ENCODE assay signal across 8 cellular contexts in the genomic region with DNA sequence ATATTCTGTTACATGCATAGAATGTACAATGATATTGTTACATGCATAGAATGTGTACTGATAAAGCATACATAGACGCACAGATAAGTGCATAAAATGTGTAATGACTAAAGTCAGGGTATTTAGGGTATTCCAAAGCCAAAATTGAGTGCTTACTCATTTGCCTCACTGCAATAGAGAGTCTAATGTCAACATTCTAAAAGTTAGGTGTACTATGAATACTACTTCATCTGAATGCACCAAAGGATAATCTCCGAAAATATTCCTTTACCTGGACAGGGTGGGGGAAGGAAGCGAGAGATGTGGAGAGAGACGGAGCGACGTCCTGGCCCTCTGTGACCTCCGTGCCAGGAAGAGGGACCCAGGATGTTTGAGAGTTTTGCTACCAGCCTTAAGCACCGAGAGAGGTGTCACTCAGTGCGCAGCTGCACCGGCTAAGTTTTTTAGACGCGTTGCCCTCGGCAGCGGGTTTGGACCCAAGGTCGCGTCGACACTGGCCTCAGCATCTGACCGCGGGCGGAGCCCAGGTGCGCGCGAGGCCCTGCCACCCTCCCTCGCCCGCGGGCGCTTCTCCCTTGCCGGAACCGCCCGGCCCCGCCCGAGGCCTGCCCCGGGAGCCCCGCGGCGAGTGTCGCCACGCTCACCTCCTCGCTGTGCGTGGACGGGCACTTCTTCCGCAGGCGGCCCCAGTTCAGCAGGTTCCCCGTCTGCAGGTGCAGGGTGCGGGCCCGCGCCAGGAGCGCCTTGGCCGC. TPM values are rescaled to one million over a fixed set of nuclear protein-coding genes. Genes with fewer than 3 reads are reported as not detected.
A peak's percentile ranks its signal among the peaks of the same experiment; 100 is the strongest.
DNase-seq lines count a peak whose midpoint lies in the region; ATAC-seq and TF ChIP-seq lines count a peak whose summit lies in the region.

No MANE protein-coding gene starts in this region.

- peaks cover 19% of the 10 kb centered on the region for H3K4me1 ChIP-seq in HUES64 (ENCODE audit: insufficient read depth, low read length)
- H3K4me1 ChIP-seq in lung (ENCODE audit: control insufficient read depth in 2 of 2, insufficient read depth in 2 of 2, low read length in 2 of 2), result peaks cover 5 to 8% of the 10 kb centered on the region in 2 donors

- H3K27me3 ChIP-seq in HUES64 (ENCODE audit: insufficient read depth, low read length) (peaks cover 10% of the 10 kb centered on the region), lung (ENCODE audit: control insufficient read depth, insufficient read depth) (no peaks in the 10 kb centered on the region)

- H3K27ac ChIP-seq in HUES64 (ENCODE audit: low read depth, low read length), result peak overlapping the region; percentile 58; the same call in 1 of the 2 replicates
- H3K27ac ChIP-seq in lung (ENCODE audit: low read depth in 1 of 2, low read length in 1 of 2), result peak overlapping the region; percentile 87 to 95

- ATAC-seq in GM21528 (IDR thresholded peaks at IDR 0.05; ENCODE audit: low FRiP score, unreplicated experiment) (peak; percentile 44), lung (ENCODE audit: insufficient read depth, low FRiP score) (peak; percentile 41)

- 2% methylated on average over 49 of the region's 49 CpGs for WGBS in HUES64
- 1% methylated on average over 40 to 49 of the region's 49 CpGs for WGBS in lung, 2 donors

- peak; percentile 50 for DNase-seq in ELF-1 (ENCODE audit: low read depth, low spot score)
- DNase-seq in activated CD4-positive, CD25-positive, alpha-beta regulatory T cell (lab: John Stamatoyannopoulos, UW), result peak; percentile 6 to 41 (median 28)
- DNase-seq in choroid plexus epithelial cell (ENCODE audit: low read depth), result no peak
- DNase-seq in lung (ENCODE audit: low spot score), result peak; percentile 51
- peak; percentile 9 for DNase-seq in stimulated activated CD8-positive, alpha-beta memory T cell treated with anti-CD3 and anti-CD28 coated beads, Interleukin-12 subunit alpha, Interleukin-12 subunit beta, amount 100 ng/mL, for 1 hour (ENCODE audit: low read depth)
- no peak for DNase-seq in NCI-H2081 (lab: John Stamatoyannopoulos, UW)

- H3K36me3 ChIP-seq in HUES64 (ENCODE audit: insufficient read depth, low read length), result no peaks in the 10 kb centered on the region
- H3K36me3 ChIP-seq in lung (ENCODE audit: control insufficient read depth in 2 of 2, insufficient read depth in 2 of 2, low read length in 2 of 2), result no peaks in the 10 kb centered on the region

- H3K9me3 ChIP-seq in HUES64 (ENCODE audit: insufficient read depth, low read depth, low read length) (no peaks in the 10 kb centered on the region), lung (ENCODE audit: control insufficient read depth in 2 of 2, insufficient read depth in 1 of 2, low read length in 1 of 2) (peaks cover 0 to 2% of the 10 kb centered on the region in 2 donors)

- no peak for TF ChIP-seq CTCF in choroid plexus epithelial cell (conservative IDR thresholded peaks at IDR 0.05; ENCODE audit: low read depth, low read length)
- no peak for TF ChIP-seq CTCF in lung (IDR thresholded peaks at IDR 0.05; ENCODE audit: control extremely low read depth, extremely low read depth)

- peak overlapping the region; percentile 81 for H3K9ac ChIP-seq in HUES64 (ENCODE audit: low read depth, low read length)

- H3K4me3 ChIP-seq in HUES64 (ENCODE audit: low read length) (peak overlapping the region; percentile 64), choroid plexus epithelial cell (ENCODE audit: low read depth, low read length) (peak overlapping the region; percentile 78), lung (peak overlapping the region; percentile 98)

RNA-seq across cellular contexts. Expression of gene GCLM, which starts 0.7 kb away (rescaled TPM):
- polyA plus RNA-seq in HUES64 (2013, experiment 1 of 2), result 12.0 TPM
- polyA plus RNA-seq in HUES64 (2013, experiment 2 of 2), result 12.4 TPM
- total RNA-seq in lung, result 10 to 100 TPM; 14.8 to 25.7 TPM
- 10 to 100 TPM in 1 of 2 donors, 1 to 10 TPM in 1; 8.7 to 25.1 TPM for polyA plus RNA-seq in lung

RNA-seq across cellular contexts. Expression of gene DNTTIP2, which starts 29.6 kb away (rescaled TPM):
- 73.4 TPM for polyA plus RNA-seq in HUES64 (2013, experiment 1 of 2)
- polyA plus RNA-seq in HUES64 (2013, experiment 2 of 2), result 75.4 TPM
- total RNA-seq in lung, result 10 to 100 TPM; 46.5 to 46.9 TPM
- 10 to 100 TPM; 36.6 to 79.9 TPM for polyA plus RNA-seq in lung

Comparison
In these comparisons a context has a peak if more than half of its experiments do, and no peak if none do; other contexts are left out.
1. DNase-seq: peak in ELF-1 (single experiment), activated CD4-positive, CD25-positive, alpha-beta regulatory T cell (4 of 4), lung (single experiment) and stimulated activated CD8-positive, alpha-beta memory T cell treated with anti-CD3 and anti-CD28 coated beads, Interleukin-12 subunit alpha, Interleukin-12 subunit beta, amount 100 ng/mL, for 1 hour (single experiment); none in choroid plexus epithelial cell (single experiment) and NCI-H2081 (0 of 2).
2. Peak in every context shown above with its lines, with median percentiles within 50 percentile points of each other: H3K4me3 ChIP-seq.